Comparison of ENCODE assay signal across 1 cellular context in genomic region chr21:16241021-16241420, GRCh38.
TF ChIP-seq lines count a peak whose summit lies in the region.

No MANE protein-coding gene starts in this region.

TF ChIP-seq in GM23338, 12 proteins besides CTCF, POLR2A, EP300 and RAD21 (continued from another document):
- TF ChIP-seq ZNF462 (CRISPR knock-in tag; IDR thresholded peaks at IDR 0.05): no peak
- no peak for TF ChIP-seq JUNB (IDR thresholded peaks at IDR 0.05; ENCODE audit: unreplicated experiment)
- TF ChIP-seq REST (IDR thresholded peaks at IDR 0.05; ENCODE audit: unreplicated experiment): no peak
- TF ChIP-seq ZNF114 (CRISPR knock-in tag; IDR thresholded peaks at IDR 0.05): no peak
- TF ChIP-seq EZH2phosphoT487 (IDR thresholded peaks at IDR 0.05; ENCODE audit: unreplicated experiment): no peak
TF ChIP-seq in GM23338: peak in this region for 0.
